Comparison of ENCODE assay signal across 23 cellular contexts in genomic region chr3:4311496-4311895, GRCh38.
"Had no signal": no experiment of that assay in that cellular context is flagged by ENCODE, and none has a peak within 500 bp of the region (broad histone marks: within the 10 kb centered on the region; RNA-seq: fewer than 3 reads in every experiment).

No MANE protein-coding gene starts in this region.

- H3K79me2 ChIP-seq: parathyroid adenoma had no signal

- H3K27me3 Mint-ChIP-seq: naive B cell; stimulated activated naive B cell treated with anti-CD40 and anti-IgM and Interleukin-4, amounts not matched to agents 10 μg/mL and 1 μg/mL and 100 μg/mL, for 72 hours; stimulated activated naive CD8-positive, alpha-beta T cell treated with anti-CD3 and anti-CD28 coated beads, Interleukin-15, amount 100 ng/mL, for 72 hours had no signal

- H3K9me3 Mint-ChIP-seq: naive B cell; stimulated activated naive B cell treated with anti-CD40 and anti-IgM and Interleukin-4, amounts not matched to agents 10 μg/mL and 1 μg/mL and 100 μg/mL, for 72 hours had no signal

- DNase-seq: effector memory CD4-positive, alpha-beta T cell; esophagus squamous epithelium; foreskin fibroblast; glutamatergic neuron; islet precursor cell; left lung; lower lobe of right lung; mesenchymal stem cell; naive B cell; psoas muscle; retina; right lobe of liver; stimulated activated CD4-positive, alpha-beta T cell treated with anti-CD3 and anti-CD28 coated beads, Interleukin-15, amount 100 ng/mL, for 24 hours; stimulated activated CD4-positive, alpha-beta T cell treated with anti-CD3 and anti-CD28 coated beads, Interleukin-1b, Interleukin-23, amount 100 ng/mL, for 48 hours; stimulated activated CD4-positive, alpha-beta T cell treated with anti-CD3 and anti-CD28 coated beads, Interleukin-4, amount 100 ng/mL, for 4 hours; stimulated activated naive B cell treated with anti-CD40 and anti-IgM and Interleukin-4, amounts not matched to agents 10 μg/mL and 1 μg/mL and 100 μg/mL, for 72 hours; stimulated activated naive CD8-positive, alpha-beta T cell treated with anti-CD3 and anti-CD28 coated beads, Interleukin-15, amount 100 ng/mL, for 72 hours; testis had no signal

- H3K9me3 ChIP-seq: esophagus squamous epithelium, gastroesophageal sphincter, left lung, lower lobe of right lung, psoas muscle, right lobe of liver, testis, tibial nerve had no signal

- H3K4me3 ChIP-seq: esophagus squamous epithelium, gastroesophageal sphincter, left lung, lower lobe of right lung, psoas muscle, right lobe of liver, testis, tibial nerve had no signal

- H3K27ac ChIP-seq: epithelial cell of prostate, gastroesophageal sphincter, left lung, lower lobe of right lung, parathyroid adenoma, psoas muscle, right lobe of liver, testis, tibial nerve had no signal

- H3K4me3 Mint-ChIP-seq: naive B cell; nephron; stimulated activated naive B cell treated with anti-CD40 and anti-IgM and Interleukin-4, amounts not matched to agents 10 μg/mL and 1 μg/mL and 100 μg/mL, for 72 hours; stimulated activated naive CD8-positive, alpha-beta T cell treated with anti-CD3 and anti-CD28 coated beads, Interleukin-15, amount 100 ng/mL, for 72 hours had no signal

- H3K36me3 ChIP-seq: right lobe of liver had no signal

- H3K27me3 ChIP-seq: esophagus squamous epithelium, gastroesophageal sphincter, left lung, right lobe of liver, testis, tibial nerve had no signal

- ATAC-seq: gastroesophageal sphincter; left lung; lower lobe of right lung; psoas muscle; right lobe of liver; stimulated activated naive B cell treated with anti-CD40 and anti-IgM and Interleukin-4, amounts not matched to agents 10 μg/mL and 1 μg/mL and 100 μg/mL, for 72 hours; stimulated activated naive CD8-positive, alpha-beta T cell treated with anti-CD3 and anti-CD28 coated beads, Interleukin-15, amount 100 ng/mL, for 72 hours had no signal

- H3K4me1 ChIP-seq: parathyroid adenoma had no signal

- H3K27ac Mint-ChIP-seq: stimulated activated naive B cell treated with anti-CD40 and anti-IgM and Interleukin-4, amounts not matched to agents 10 μg/mL and 1 μg/mL and 100 μg/mL, for 72 hours; stimulated activated naive CD8-positive, alpha-beta T cell treated with anti-CD3 and anti-CD28 coated beads, Interleukin-15, amount 100 ng/mL, for 72 hours had no signal

- H2AFZ ChIP-seq: parathyroid adenoma had no signal
